ENCODE assay signal across 1 cellular context in genomic region chr17:13337864-13338371, GRCh38.
TF ChIP-seq lines count a peak whose summit lies in the region.

No MANE protein-coding gene starts in this region.

TF ChIP-seq in HEK293, 187 proteins besides CTCF, POLR2A, EP300 and RAD21 (continued from another document):
- TF ChIP-seq ZNF677 (tag by site-specific recombination; IDR thresholded peaks at IDR 0.05): no peak
- TF ChIP-seq ZBTB17 (tag by site-specific recombination; IDR thresholded peaks at IDR 0.05): peak; percentile 38; the same call in 1 of the 2 replicates
- no peak for TF ChIP-seq ZNF558 (tag by site-specific recombination; IDR thresholded peaks at IDR 0.05)
- TF ChIP-seq PRDM1 (tag by site-specific recombination; IDR thresholded peaks at IDR 0.05): peak; percentile 66
- no peak for TF ChIP-seq HIC1 (tag by site-specific recombination; IDR thresholded peaks at IDR 0.05)
- no peak for TF ChIP-seq GLI2 (tag by site-specific recombination; IDR thresholded peaks at IDR 0.05; ENCODE audit: borderline replicate concordance, low read depth)
- 0 out of 2 replicates have a peak, but pooled peaks have one; percentile 38 for TF ChIP-seq ZFP37 (tag by site-specific recombination; IDR thresholded peaks at IDR 0.05)
- TF ChIP-seq ZNF2 (tag by site-specific recombination; IDR thresholded peaks at IDR 0.05): peak; percentile 29; the same call in 1 of the 2 replicates
- no peak for TF ChIP-seq ZNF600 (tag by site-specific recombination; IDR thresholded peaks at IDR 0.05)
- TF ChIP-seq ZNF266 (tag by site-specific recombination; IDR thresholded peaks at IDR 0.05; ENCODE audit: low read depth): no peak
- peak; percentile 77 for TF ChIP-seq ZNF362 (tag by site-specific recombination; IDR thresholded peaks at IDR 0.05)
